ENCODE assay signal across 22 cellular contexts in the genomic region with DNA sequence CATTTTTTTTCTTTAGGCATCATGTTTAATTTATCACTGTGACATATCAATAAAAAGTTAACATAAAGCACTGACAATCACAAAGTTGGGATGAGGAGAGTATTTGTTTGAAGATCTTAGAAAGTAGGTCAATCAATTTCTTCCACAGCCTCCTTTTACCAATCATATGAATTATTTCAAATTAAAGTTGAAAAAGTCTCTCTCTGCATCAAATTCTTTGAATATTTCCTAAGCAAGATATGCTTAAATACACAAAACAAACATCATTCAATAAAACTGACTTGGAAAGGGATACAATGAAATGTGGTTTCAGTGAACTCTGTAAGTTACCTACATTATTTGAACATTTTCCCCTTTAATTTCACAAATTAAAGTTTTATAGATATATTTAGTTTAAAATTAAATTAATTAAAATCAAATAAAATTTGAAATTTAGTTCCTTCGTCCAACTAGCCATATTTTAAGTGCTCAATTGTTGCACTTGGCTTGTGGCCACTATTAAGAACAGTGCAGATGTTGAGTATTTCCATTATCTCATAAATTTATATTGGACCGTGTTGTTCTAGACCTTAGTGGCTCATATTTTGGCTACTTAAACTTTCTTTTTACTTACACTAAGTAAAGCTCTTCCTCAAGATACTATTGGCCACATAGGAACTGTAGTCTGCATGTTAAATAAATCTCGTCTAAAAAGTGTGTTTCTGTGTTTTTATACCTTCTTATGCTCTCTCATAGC.
DNase-seq lines count a peak whose midpoint lies in the region; ATAC-seq and TF ChIP-seq lines count a peak whose summit lies in the region.
"Had no signal": no experiment of that assay in that cellular context is flagged by ENCODE, and none has a peak within 500 bp of the region (broad histone marks: within the 10 kb centered on the region; RNA-seq: fewer than 3 reads in every experiment).

No MANE protein-coding gene starts in this region.

- no peak for TF ChIP-seq CTCF in Panc1 (IDR thresholded peaks at IDR 0.05)
- no peak for TF ChIP-seq CTCF in mucosa of descending colon (IDR thresholded peaks at IDR 0.05)

- H3K4me1 ChIP-seq in Panc1 (ENCODE audit: control insufficient read depth, insufficient read depth, low read length) (no peaks in the 10 kb centered on the region; the same call in 1 of the 2 replicates), mesodermal cell (ENCODE audit: control insufficient read depth, insufficient read depth, low read length, poor library complexity, severe bottlenecking) (peaks cover 17% of the 10 kb centered on the region), mucosa of descending colon (ENCODE audit: low read depth) (no peaks in the 10 kb centered on the region)

- peaks cover 6 to 13% of the 10 kb centered on the region in 2 donors for H3K9me3 Mint-ChIP-seq in effector memory CD8-positive, alpha-beta T cell

- H3K4me1 Mint-ChIP-seq in effector memory CD8-positive, alpha-beta T cell (ENCODE audit: low read depth in 2 of 2), result no peaks in the 10 kb centered on the region
- H3K4me1 Mint-ChIP-seq: CD4-positive, CD25-positive, alpha-beta regulatory T cell had no signal

- H3K4me3 Mint-ChIP-seq in effector memory CD8-positive, alpha-beta T cell, result no peak overlapping the region
- H3K4me3 Mint-ChIP-seq: CD4-positive, CD25-positive, alpha-beta regulatory T cell; H9 had no signal

- CTCF ChIA-PET in Panc1 (lab: Charles Lee), result no interaction called here

- H3K27me3 ChIP-seq in Panc1 (ENCODE audit: control insufficient read depth, insufficient read depth, low read length), result no peaks in the 10 kb centered on the region
- H3K27me3 ChIP-seq: BE2C had no signal

- no TSS peak for BruUV-seq in Panc1 (replicated peaks; lab: Mats Ljungman, UMichigan)

- in situ Hi-C loops in Panc1 (cut with HindIII; ENCODE audit: low pct_unique_long_range_greater_than_20kb, low sequenced_read_pairs), result no loop called here

- H3K36me3 ChIP-seq in Panc1 (ENCODE audit: control insufficient read depth, insufficient read depth, low read length), result no peaks in the 10 kb centered on the region
- H3K36me3 ChIP-seq in mesodermal cell (ENCODE audit: control insufficient read depth, insufficient read depth, low read length), result no peaks in the 10 kb centered on the region
- H3K36me3 ChIP-seq in mucosa of descending colon (ENCODE audit: low read depth), result no peaks in the 10 kb centered on the region
- H3K36me3 ChIP-seq: BE2C had no signal

- H3K27me3 Mint-ChIP-seq in effector memory CD8-positive, alpha-beta T cell, result no peaks in the 10 kb centered on the region
- H3K27me3 Mint-ChIP-seq: CD4-positive, CD25-positive, alpha-beta regulatory T cell had no signal

- H3K36me3 Mint-ChIP-seq in effector memory CD8-positive, alpha-beta T cell (ENCODE audit: insufficient read depth), result no peaks in the 10 kb centered on the region
- H3K36me3 Mint-ChIP-seq: CD4-positive, CD25-positive, alpha-beta regulatory T cell had no signal

- intact Hi-C loops in Panc1 (cut with micrococcal nuclease; ENCODE audit: unreplicated experiment), result no loop called here
- intact Hi-C loops in mucosa of descending colon (cut with DNase I, micrococcal nuclease), result no loop called here

- H3K4me3 ChIP-seq in Panc1 (ENCODE audit: low read depth in 2 of 2, low read length in 2 of 2) (no peak overlapping the region), mesodermal cell (ENCODE audit: extremely low read depth, insufficient read depth, low read length, poor library complexity, severe bottlenecking) (no peak overlapping the region), mucosa of descending colon (no peak overlapping the region)

- ATAC-seq in Panc1, result no peak
- no peak for ATAC-seq in effector memory CD8-positive, alpha-beta T cell (replicated peaks)
- ATAC-seq in mucosa of descending colon, result no peak

- DNase-seq in A172 (ENCODE audit: low spot score) (peak; percentile 22), Panc1 (ENCODE audit: low read depth, low spot score) (no peak), dedifferentiated amniotic fluid mesenchymal stem cell (ENCODE audit: extremely low spot score) (peak; percentile 31), NCI-H2227 (lab: John Stamatoyannopoulos, UW; ENCODE audit: unreplicated experiment) (no peak), mucosa of descending colon (no peak), islet precursor cell (no peak)
- DNase-seq in effector memory CD8-positive, alpha-beta T cell, result no peak
- DNase-seq: BE2C; CD4-positive, CD25-positive, alpha-beta regulatory T cell; COR-L47; GF-D8; H9; IMR-90; NCI-H1048; NCI-H1436; NCI-H2029 treated with DMSO at 0.1 percent for 48 hours; NCI-H2171; NCI-H446 treated with DMSO at 0.1 percent for 48 hours; NCI-H69; Right ventricle myocardium superior had no signal

- WGBS in mesodermal cell (ENCODE audit: insufficient coverage in 2 of 2), 2 experiments, result 100% methylated on average over 1 of the region's 3 CpGs; no CpG with 5 or more reads in 1 of the 2 experiments

- POLR2A ChIA-PET in Panc1 (lab: Charles Lee), result interaction anchor here (0.6 kb wide), 1 partner anchor 1389 kb away, joined by 3 read pairs; no protein-coding TSS in a partner anchor

- H3K27ac ChIP-seq in Panc1 (ENCODE audit: low read length) (peak overlapping the region; percentile 74), mesodermal cell (ENCODE audit: low read depth, low read length, severe bottlenecking) (peak overlapping the region; percentile 63)
- H3K27ac ChIP-seq: 22Rv1 had no signal

- no peak overlapping the region for H3K27ac Mint-ChIP-seq in effector memory CD8-positive, alpha-beta T cell
- H3K27ac Mint-ChIP-seq: CD4-positive, CD25-positive, alpha-beta regulatory T cell had no signal

- H3K9me3 ChIP-seq in Panc1 (ENCODE audit: control insufficient read depth, insufficient read depth, low read depth, low read length) (peaks cover 11% of the 10 kb centered on the region), mesodermal cell (ENCODE audit: control insufficient read depth, low read length) (peaks cover 4% of the 10 kb centered on the region), mucosa of descending colon (peaks cover 21% of the 10 kb centered on the region)
- H3K9me3 ChIP-seq: BE2C had no signal

Comparison
In these comparisons a context has a peak if more than half of its experiments do, and no peak if none do; other contexts are left out.
1. DNase-seq: peak in A172 (single experiment) and dedifferentiated amniotic fluid mesenchymal stem cell (single experiment); none in Panc1 (single experiment), effector memory CD8-positive, alpha-beta T cell (0 of 3), NCI-H2227 (single experiment), mucosa of descending colon (0 of 3) and islet precursor cell (single experiment).